In the genomic region with DNA sequence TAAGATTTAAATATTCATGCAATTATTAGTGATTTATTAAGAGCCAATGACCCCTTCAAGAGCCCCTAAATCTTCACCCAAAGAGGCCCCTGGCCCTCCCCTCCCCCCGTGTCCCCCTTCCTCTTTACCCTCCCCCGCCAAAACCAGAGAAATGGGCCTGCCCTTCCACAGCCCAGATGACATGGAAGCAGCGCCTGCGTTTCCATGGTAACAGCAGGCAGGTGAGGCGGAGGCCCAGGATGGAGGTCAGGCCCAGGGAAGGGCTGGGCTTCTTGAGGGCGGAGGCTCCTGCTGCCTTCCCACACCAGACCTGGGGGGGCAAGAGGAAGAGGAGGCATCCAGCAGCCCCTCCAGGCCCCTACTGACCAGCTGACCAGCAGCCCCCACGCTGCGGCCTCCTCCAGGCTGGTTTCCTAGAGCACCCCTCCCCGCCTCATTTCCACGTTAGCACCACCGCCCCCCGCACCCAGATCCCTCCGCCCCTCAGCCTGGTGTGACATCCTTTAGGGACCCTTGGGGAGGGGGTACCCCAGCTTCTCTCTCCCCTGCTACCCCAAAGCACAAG, we compare ENCODE assay signal across 17 cellular contexts. TPM values are rescaled to one million over a fixed set of nuclear protein-coding genes. Genes with fewer than 3 reads are reported as not detected.
"Had no signal": no experiment of that assay in that cellular context is flagged by ENCODE, and none has a peak within 500 bp of the region (broad histone marks: within the 10 kb centered on the region; RNA-seq: fewer than 3 reads in every experiment).

No MANE protein-coding gene starts in this region.

- DNase-seq: dorsolateral prefrontal cortex; effector CD8-positive, alpha-beta T cell; foreskin melanocyte; head of caudate nucleus; kidney glomerular epithelial cell; mesendoderm; naive B cell; psoas muscle; small intestine; stimulated activated CD4-positive, alpha-beta T cell treated with anti-CD3 and anti-CD28 coated beads, Interleukin-12 subunit alpha, Interleukin-12 subunit beta, amount 100 ng/mL, for 4 hours; stimulated activated naive CD4-positive, alpha-beta T cell had no signal

- H3K4me3 Mint-ChIP-seq: naive B cell, nephron had no signal

- H3K4me1 Mint-ChIP-seq: naive B cell had no signal

- H3K4me2 ChIP-seq: hepatocyte had no signal

- H3K36me3 ChIP-seq: neutrophil had no signal

- H3K9me3 Mint-ChIP-seq: nephron had no signal

- H3K27me3 ChIP-seq: hepatocyte had no signal

- H3K79me2 ChIP-seq: hepatocyte had no signal

- H3K36me3 Mint-ChIP-seq: naive B cell had no signal

- H3K4me1 ChIP-seq: psoas muscle had no signal

- H3K9me3 ChIP-seq: neutrophil, psoas muscle had no signal

- H3K27ac ChIP-seq: coronary artery, hepatocyte, neutrophil, psoas muscle had no signal

- H2AFZ ChIP-seq: hepatocyte had no signal

- H3K27ac Mint-ChIP-seq: nephron had no signal

- H3K4me3 ChIP-seq: coronary artery, dorsolateral prefrontal cortex, hepatocyte, psoas muscle had no signal

- ATAC-seq: psoas muscle had no signal

RNA-seq across cellular contexts. Expression of a gene that starts 37.4 kb away (rescaled TPM):
- total RNA-seq: osteoblast had no signal

RNA-seq across cellular contexts. Expression of a gene that starts 51.3 kb away (rescaled TPM):
- total RNA-seq: lung microvascular endothelial cell had no signal
